ENCODE assay signal across 8 cellular contexts in the genomic region with DNA sequence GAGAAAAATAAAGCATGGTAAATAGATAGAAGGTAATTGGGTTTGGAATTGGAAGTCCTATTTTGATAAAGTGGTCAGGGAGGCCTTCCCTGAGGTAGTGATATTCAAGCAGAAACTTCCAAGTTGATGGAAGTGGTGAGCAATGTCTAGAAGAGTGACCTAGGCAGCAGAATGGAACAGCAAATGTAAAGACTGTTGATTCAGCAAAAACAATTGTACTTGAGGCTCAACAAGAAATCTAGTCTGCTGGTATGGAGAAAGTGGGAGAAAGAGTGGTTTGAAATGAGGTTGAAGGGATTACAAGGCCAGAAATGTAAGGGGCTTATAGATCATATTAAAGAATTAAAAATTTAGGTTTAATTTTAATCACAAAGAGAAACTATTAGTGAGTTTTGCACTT.
"Had no signal": no experiment of that assay in that cellular context is flagged by ENCODE, and none has a peak within 500 bp of the region (broad histone marks: within the 10 kb centered on the region; RNA-seq: fewer than 3 reads in every experiment).

No MANE protein-coding gene starts in this region.

- H3K4me3 ChIP-seq: GM23338, HAP-1 had no signal

- FAIRE-seq: HTR-8/SVneo had no signal

- H3K4me1 ChIP-seq: HAP-1 had no signal

- H3K27ac ChIP-seq: KMS-11 had no signal

- H3K9ac ChIP-seq: KMS-11 had no signal

- H3K4me2 ChIP-seq: GM23338, KMS-11 had no signal

- H3K9me3 ChIP-seq: HAP-1 had no signal

- H2AFZ ChIP-seq: GM23338 had no signal

- DNase-seq: H7, HFFc6, Karpas-422, KBM-7 had no signal

- H3K36me3 ChIP-seq: HAP-1 had no signal
